ENCODE assay signal across 8 cellular contexts in genomic region chr2:74715071-74715791, GRCh38.
DNase-seq lines count a peak whose midpoint lies in the region; ATAC-seq and TF ChIP-seq lines count a peak whose summit lies in the region.

No MANE protein-coding gene starts in this region.

- H3K4me3 ChIP-seq in HUES48 (ENCODE audit: low read depth, low read length), result peak overlapping the region; percentile 72
- peak overlapping the region; percentile 59 for H3K4me3 ChIP-seq in OCI-LY1 (ENCODE audit: low read depth, low read length, poor library complexity, severe bottlenecking)
- H3K4me3 ChIP-seq in muscle layer of duodenum (ENCODE audit: low read depth in 1 of 2, low read length in 2 of 2), result peak overlapping the region; percentile 57 to 79

- H3K27me3 ChIP-seq in HUES48 (ENCODE audit: control insufficient read depth, insufficient read depth, low read length) (peaks cover 27% of the 10 kb centered on the region), OCI-LY1 (ENCODE audit: insufficient read depth, low read length) (no peaks in the 10 kb centered on the region), muscle layer of duodenum (ENCODE audit: low read depth, low read length) (no peaks in the 10 kb centered on the region)

- 0 out of 2 replicates have a peak overlapping the region, but pooled peaks have one; percentile 35 for H2AFZ ChIP-seq in OCI-LY1 (ENCODE audit: low read length)

- H3F3A ChIP-seq in OCI-LY1 (ENCODE audit: insufficient read depth, low read length), result no peaks in the 10 kb centered on the region

- H3K9ac ChIP-seq in HUES48 (ENCODE audit: low read depth, low read length), result no peak overlapping the region
- peak overlapping the region; percentile 36; the same call in 1 of the 2 replicates for H3K9ac ChIP-seq in OCI-LY1 (ENCODE audit: low read length)

- no peaks in the 10 kb centered on the region for H3K4me1 ChIP-seq in HUES48 (ENCODE audit: control insufficient read depth, insufficient read depth, low read length)
- peaks cover 9% of the 10 kb centered on the region for H3K4me1 ChIP-seq in OCI-LY1 (ENCODE audit: insufficient read depth, low read length, severe bottlenecking)
- no peaks in the 10 kb centered on the region for H3K4me1 ChIP-seq in muscle layer of duodenum (ENCODE audit: control insufficient read depth in 1 of 2, insufficient read depth in 2 of 2, low read length in 2 of 2)

- no peaks in the 10 kb centered on the region for H3K36me3 ChIP-seq in HUES48 (ENCODE audit: control insufficient read depth, insufficient read depth, low read length)
- no peaks in the 10 kb centered on the region for H3K36me3 ChIP-seq in OCI-LY1 (ENCODE audit: insufficient read depth, low read length)
- no peaks in the 10 kb centered on the region for H3K36me3 ChIP-seq in muscle layer of duodenum (ENCODE audit: control insufficient read depth in 1 of 2, insufficient read depth in 2 of 2, low read length in 2 of 2)

- no peaks in the 10 kb centered on the region for H4K20me1 ChIP-seq in OCI-LY1 (ENCODE audit: insufficient read depth, low read length)

- H3K27ac ChIP-seq in HUES48 (ENCODE audit: low read depth, low read length) (no peak overlapping the region), OCI-LY1 (ENCODE audit: low read depth, low read length, poor library complexity, severe bottlenecking) (no peak overlapping the region), muscle layer of duodenum (ENCODE audit: low read length) (no peak overlapping the region)

- DNase-seq in D341Med (ENCODE audit: low spot score) (peak; percentile 90), activated T-cell treated with anti-CD3 and anti-CD28 coated beads for 48 hours (ENCODE audit: low read depth) (peak; percentile 76)
- DNase-seq in stimulated activated CD8-positive, alpha-beta memory T cell treated with anti-CD3 and anti-CD28 coated beads, Interleukin-7, amount 100 ng/mL, for 1 hour (ENCODE audit: low read depth in 2 of 2), result peak; percentile 60 to 72

- no peaks in the 10 kb centered on the region for H3K9me3 ChIP-seq in HUES48 (ENCODE audit: control insufficient read depth, insufficient read depth, low read length)
- H3K9me3 ChIP-seq in OCI-LY1 (ENCODE audit: low read length), result no peaks in the 10 kb centered on the region
- H3K9me3 ChIP-seq in muscle layer of duodenum (ENCODE audit: control insufficient read depth in 1 of 2, low read length in 2 of 2), result no peaks in the 10 kb centered on the region

- TF ChIP-seq CTCF in OCI-LY1 (IDR thresholded peaks at IDR 0.05; ENCODE audit: low read length), result peak; percentile 96

- H3K4me2 ChIP-seq in OCI-LY1 (ENCODE audit: low read length), result peak overlapping the region; percentile 96

- H3K9me2 ChIP-seq in OCI-LY1 (ENCODE audit: low read depth, low read length), result no peaks in the 10 kb centered on the region

- ATAC-seq in GM21447 (IDR thresholded peaks at IDR 0.05; ENCODE audit: unreplicated experiment), result peak; percentile 92
- ATAC-seq in esophagus mucosa, result peak; percentile 71

- no peaks in the 10 kb centered on the region for H3K79me2 ChIP-seq in OCI-LY1 (ENCODE audit: insufficient read depth, low read length)
